Comparison of ENCODE assay signal across 2 cellular contexts in genomic region chr3:50120364-50121095, GRCh38.
TF ChIP-seq lines count a peak whose summit lies in the region.

No MANE protein-coding gene starts in this region.

TF ChIP-seq in IMR-90, 13 proteins besides CTCF, POLR2A, EP300 and RAD21:
- TF ChIP-seq MAZ (IDR thresholded peaks at IDR 0.05; ENCODE audit: borderline replicate concordance, low read depth, low read length) (no peak), BHLHE40 (IDR thresholded peaks at IDR 0.05; ENCODE audit: low read depth, low read length) (no peak), CEBPB (IDR thresholded peaks at IDR 0.05; ENCODE audit: low read depth, low read length) (no peak), USF2 (IDR thresholded peaks at IDR 0.05; ENCODE audit: low read depth, low read length) (no peak), SMC3 (IDR thresholded peaks at IDR 0.05; ENCODE audit: low read depth, low read length) (no peak), RFX5 (IDR thresholded peaks at IDR 0.05; ENCODE audit: low read depth, low read length) (no peak), NFE2L2 (IDR thresholded peaks at IDR 0.05; ENCODE audit: low read depth, low read length) (no peak), MXI1 (IDR thresholded peaks at IDR 0.05; ENCODE audit: borderline replicate concordance, low read depth, low read length) (no peak), FOS (IDR thresholded peaks at IDR 0.05; ENCODE audit: low read depth, low read length) (no peak), MAFK (IDR thresholded peaks at IDR 0.05; ENCODE audit: low read depth, low read length) (no peak), ELK1 (IDR thresholded peaks at IDR 0.05; ENCODE audit: borderline replicate concordance, low read depth, low read length) (no peak), CHD1 (IDR thresholded peaks at IDR 0.05; ENCODE audit: low read depth, low read length) (no peak), RCOR1 (IDR thresholded peaks at IDR 0.05; ENCODE audit: insufficient replicate concordance, low read length) (no peak)

TF ChIP-seq in neural cell, 6 proteins besides CTCF, POLR2A, EP300 and RAD21:
- TF ChIP-seq EZH2 (IDR thresholded peaks at IDR 0.05; ENCODE audit: borderline replicate concordance, insufficient read depth, low read length, poor library complexity, severe bottlenecking) (no peak), REST (IDR thresholded peaks at IDR 0.05; ENCODE audit: borderline replicate concordance) (no peak), POLR2AphosphoS5 (IDR thresholded peaks at IDR 0.05) (no peak), TAF1 (IDR thresholded peaks at IDR 0.05; ENCODE audit: low read depth) (no peak), SMC3 (conservative IDR thresholded peaks at IDR 0.05; ENCODE audit: poor library complexity) (no peak), MXI1 (conservative IDR thresholded peaks at IDR 0.05; ENCODE audit: poor library complexity, severe bottlenecking) (no peak)
